ENCODE assay signal across 8 cellular contexts in the genomic region with DNA sequence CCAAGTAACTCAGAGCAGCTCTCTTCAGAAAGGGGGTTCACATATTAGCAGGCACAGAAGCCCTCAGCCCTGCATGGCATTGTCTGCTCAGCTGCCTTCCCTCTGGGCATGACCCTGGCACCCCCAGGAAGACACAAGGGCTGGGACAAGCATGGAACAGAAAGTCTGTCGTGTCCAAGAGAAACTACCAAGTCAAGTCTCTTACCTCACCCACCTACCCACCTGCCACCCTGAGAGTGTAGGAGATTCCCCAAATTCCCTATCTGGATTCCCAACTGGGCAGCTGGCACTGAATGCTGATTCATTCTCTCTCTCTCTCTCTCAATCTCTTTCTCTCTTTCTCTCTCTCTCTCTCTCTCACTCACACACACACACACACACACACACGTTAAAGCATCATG. TPM values are rescaled to one million over a fixed set of nuclear protein-coding genes. Genes with fewer than 3 reads are reported as not detected.
DNase-seq lines count a peak whose midpoint lies in the region; ATAC-seq lines count a peak whose summit lies in the region.

No MANE protein-coding gene starts in this region.

- peaks cover 95% of the 10 kb centered on the region for H3K4me1 ChIP-seq in mesodermal cell (ENCODE audit: control insufficient read depth, insufficient read depth, low read length, poor library complexity, severe bottlenecking)

- H3K27me3 Mint-ChIP-seq in stimulated activated naive CD8-positive, alpha-beta T cell treated with anti-CD3 and anti-CD28 coated beads, Interleukin-15, Interleukin-2, amounts not matched to agents 100 ng/mL and 50 ng/mL, for 24 hours: no peaks in the 10 kb centered on the region

- no peaks in the 10 kb centered on the region for H3K9me3 ChIP-seq in mesodermal cell (ENCODE audit: control insufficient read depth, low read length)

- H3K36me3 ChIP-seq in mesodermal cell (ENCODE audit: control insufficient read depth, insufficient read depth, low read length): peaks cover 87% of the 10 kb centered on the region

- DNase-seq in stimulated activated naive CD8-positive, alpha-beta T cell treated with anti-CD3 and anti-CD28 coated beads, Interleukin-15, Interleukin-2, amounts not matched to agents 100 U/mL and 50 U/mL, for 24 hours: no peak
- peak; percentile 33 for DNase-seq in astrocyte of the hippocampus (ENCODE audit: low read depth, low spot score)
- no peak for DNase-seq in inferior parietal cortex (ENCODE audit: extremely low spot score)
- DNase-seq in NCI-H1092 (lab: John Stamatoyannopoulos, UW): no peak
- no peak for DNase-seq in G401 (ENCODE audit: low spot score)
- DNase-seq in ecto neural progenitor cell (ENCODE audit: low spot score): no peak

- peak overlapping the region; percentile 77 for H3K4me3 Mint-ChIP-seq in stimulated activated naive CD8-positive, alpha-beta T cell treated with anti-CD3 and anti-CD28 coated beads, Interleukin-15, Interleukin-2, amounts not matched to agents 100 ng/mL and 50 ng/mL, for 24 hours

- H3K27ac ChIP-seq in mesodermal cell (ENCODE audit: low read depth, low read length, severe bottlenecking): peak overlapping the region; percentile 94

- H3K36me3 Mint-ChIP-seq in stimulated activated naive CD8-positive, alpha-beta T cell treated with anti-CD3 and anti-CD28 coated beads, Interleukin-15, Interleukin-2, amounts not matched to agents 100 ng/mL and 50 ng/mL, for 24 hours (ENCODE audit: low read depth): peaks cover 3% of the 10 kb centered on the region

- WGBS in mesodermal cell (ENCODE audit: insufficient coverage in 2 of 2), 2 experiments: 67% methylated on average over 1 of the region's 2 CpGs; no CpG with 5 or more reads in 1 of the 2 experiments

- in situ Hi-C loops in G401 (cut with HindIII; ENCODE audit: low sequenced_read_pairs): no loop called here

- no peak for ATAC-seq in stimulated activated naive CD8-positive, alpha-beta T cell treated with anti-CD3 and anti-CD28 coated beads, Interleukin-15, Interleukin-2, amounts not matched to agents 100 U/mL and 50 U/mL, for 24 hours

- no peaks in the 10 kb centered on the region for H3K9me3 Mint-ChIP-seq in stimulated activated naive CD8-positive, alpha-beta T cell treated with anti-CD3 and anti-CD28 coated beads, Interleukin-15, Interleukin-2, amounts not matched to agents 100 ng/mL and 50 ng/mL, for 24 hours

- no peak overlapping the region for H3K4me3 ChIP-seq in mesodermal cell (ENCODE audit: extremely low read depth, insufficient read depth, low read length, poor library complexity, severe bottlenecking)

- peak overlapping the region; percentile 96 for H3K27ac Mint-ChIP-seq in stimulated activated naive CD8-positive, alpha-beta T cell treated with anti-CD3 and anti-CD28 coated beads, Interleukin-15, Interleukin-2, amounts not matched to agents 100 ng/mL and 50 ng/mL, for 24 hours

- H3K4me1 Mint-ChIP-seq in stimulated activated naive CD8-positive, alpha-beta T cell treated with anti-CD3 and anti-CD28 coated beads, Interleukin-15, Interleukin-2, amounts not matched to agents 100 ng/mL and 50 ng/mL, for 24 hours (ENCODE audit: low read depth): peaks cover 100% of the 10 kb centered on the region

RNA-seq across cellular contexts. Expression of a gene that starts 21.6 kb away (rescaled TPM):
- polyA plus RNA-seq in mesodermal cell (2013, experiment 1 of 2): 45.1 TPM
- 42.8 TPM for polyA plus RNA-seq in mesodermal cell (2013, experiment 2 of 2)
- 15.4 and 18.6 TPM in 2 replicates for total RNA-seq in G401 (2014; rRNA removed; shearing (Covaris generic))
